14 cellular contexts compared by ENCODE assay signal in genomic region chr15:77830041-77830440, GRCh38.
DNase-seq lines count a peak whose midpoint lies in the region; ATAC-seq, FAIRE-seq and TF ChIP-seq lines count a peak whose summit lies in the region.
"Had no signal": no experiment of that assay in that cellular context is flagged by ENCODE, and none has a peak within 500 bp of the region (broad histone marks: within the 10 kb centered on the region; RNA-seq: fewer than 3 reads in every experiment).

No MANE protein-coding gene starts in this region.

- no peaks in the 10 kb centered on the region for H3K79me2 ChIP-seq in GM12878 (ENCODE audit: control insufficient read depth, insufficient read depth, low read length)

- dilution Hi-C loops in IMR-90 (cut with HindIII; ENCODE audit: low sequenced_read_pairs, unreplicated experiment), result no loop called here

- H3K9me3 Mint-ChIP-seq in CD8-positive, alpha-beta T cell, result no peaks in the 10 kb centered on the region
- H3K9me3 Mint-ChIP-seq: activated naive CD4-positive, alpha-beta T cell treated with anti-CD3 and anti-CD28 coated beads, Interleukin-2, amount 50 U/mL, for 24 hours; CD4-positive, CD25-positive, alpha-beta regulatory T cell had no signal

- no peak overlapping the region for H2BK15ac ChIP-seq in IMR-90 (ENCODE audit: low read depth, low read length)

- no peaks in the 10 kb centered on the region for H3K9me3 ChIP-seq in IMR-90 (ENCODE audit: control insufficient read depth, insufficient read depth, low read length)
- H3K9me3 ChIP-seq in GM12878 (replicated peaks; ENCODE audit: control insufficient read depth, insufficient read depth, low read length), result no peaks in the 10 kb centered on the region
- H3K9me3 ChIP-seq in left lung, result no peaks in the 10 kb centered on the region
- H3K9me3 ChIP-seq in CD8-positive, alpha-beta T cell (ENCODE audit: low read length), result no peaks in the 10 kb centered on the region
- H3K9me3 ChIP-seq: sigmoid colon had no signal

- H3K4me1 Mint-ChIP-seq in CD8-positive, alpha-beta T cell (ENCODE audit: low read depth), result no peaks in the 10 kb centered on the region
- H3K4me1 Mint-ChIP-seq: activated naive CD4-positive, alpha-beta T cell treated with anti-CD3 and anti-CD28 coated beads, Interleukin-2, amount 50 U/mL, for 24 hours; CD4-positive, CD25-positive, alpha-beta regulatory T cell had no signal

- no peak for TF ChIP-seq CTCF in IMR-90 (conservative IDR thresholded peaks at IDR 0.05; ENCODE audit: low read depth, low read length)
- TF ChIP-seq CTCF in GM12878 (IDR thresholded peaks at IDR 0.05 in 2 of 3, conservative IDR thresholded peaks at IDR 0.05 in 1 of 3; ENCODE audit: control insufficient read depth in 2 of 3, extremely low read depth in 1 of 3, insufficient read depth in 1 of 3, low read depth in 3 of 3, low read length in 3 of 3), result no peak
- TF ChIP-seq CTCF in left lung (IDR thresholded peaks at IDR 0.05), result no peak
- no peak for TF ChIP-seq CTCF in CD8-positive, alpha-beta T cell (IDR thresholded peaks at IDR 0.05)

- CTCF ChIA-PET in IMR-90 (lab: Yijun Ruan, JAX) (interaction anchor here (1.0 kb wide), 1 partner anchor 9 kb away, joined by 3 read pairs; no protein-coding TSS in a partner anchor), GM12878 (lab: Yijun Ruan, JAX) (interaction anchor here (0.6 to 1.5 kb wide), 2 partner anchors 9 to 45 kb away, joined by 3 to 4 read pairs; no protein-coding TSS in a partner anchor)
- CTCF ChIA-PET in CD8-positive, alpha-beta T cell (lab: Charles Lee), result no interaction called here

- no peaks in the 10 kb centered on the region for H3K79me1 ChIP-seq in IMR-90 (ENCODE audit: low read depth in 1 of 2, low read length in 2 of 2)

- H4K91ac ChIP-seq in IMR-90 (ENCODE audit: insufficient read depth, low read depth, low read length), result no peak overlapping the region

- no peaks in the 10 kb centered on the region; the same call in 1 of the 2 replicates for H3K9me1 ChIP-seq in IMR-90 (ENCODE audit: insufficient read depth, low read length)

- H3K18ac ChIP-seq in IMR-90 (ENCODE audit: low read depth, low read length), result no peak overlapping the region

- peaks cover 46% of the 10 kb centered on the region for H3K27me3 ChIP-seq in IMR-90 (ENCODE audit: control insufficient read depth, insufficient read depth, low read length)
- H3K27me3 ChIP-seq in GM12878 (replicated peaks in 1 of 2; ENCODE audit: control insufficient read depth in 2 of 2, insufficient read depth in 2 of 2, low read length in 1 of 2), result no peaks in the 10 kb centered on the region; a peak in 2 of 4 replicates
- peaks cover 0 to under 1% of the 10 kb centered on the region in 2 donors for H3K27me3 ChIP-seq in left lung
- no peaks in the 10 kb centered on the region for H3K27me3 ChIP-seq in CD8-positive, alpha-beta T cell (ENCODE audit: insufficient read depth, low read length)
- H3K27me3 ChIP-seq: sigmoid colon had no signal

- H3K14ac ChIP-seq in IMR-90 (replicated peaks; ENCODE audit: low read depth, low read length), result no peak overlapping the region

- no peak for TF ChIP-seq EP300 in GM12878 (IDR thresholded peaks at IDR 0.05; ENCODE audit: borderline replicate concordance in 1 of 2, control insufficient read depth in 1 of 2, low read depth in 2 of 2, low read length in 2 of 2)

- H3K4me3 ChIP-seq in IMR-90 (ENCODE audit: insufficient read depth, low read depth, low read length) (no peak overlapping the region), GM12878 (no peak overlapping the region), left lung (no peak overlapping the region)
- no peak overlapping the region for H3K4me3 ChIP-seq in CD8-positive, alpha-beta T cell (ENCODE audit: low read depth, low read length)
- H3K4me3 ChIP-seq: sigmoid colon had no signal

- no peak for FAIRE-seq in GM12878 (lab: Jason Lieb, UNC)

- no peak overlapping the region for H4K5ac ChIP-seq in IMR-90 (ENCODE audit: low read depth, low read length)

- BruUV-seq in IMR-90 (replicated peaks; lab: Mats Ljungman, UMichigan) (no TSS peak), GM12878 (replicated peaks; lab: Mats Ljungman, UMichigan) (no TSS peak)

- DNase-seq in COLO829 (ENCODE audit: low spot score) (peak; percentile 22), IMR-90 (peak; percentile 62), GM12878 (ENCODE audit: low read depth, low spot score) (no peak), left lung (no peak), DMS53 treated with DMSO at 0.1 percent for 48 hours (lab: John Stamatoyannopoulos, UW; ENCODE audit: unreplicated experiment) (no peak), epidermal melanocyte (ENCODE audit: insufficient read length, low spot score) (no peak)
- DNase-seq in CD8-positive, alpha-beta T cell, result no peak
- no peak for DNase-seq in NK-92 treated with Interleukin-12 subunit alpha and Interleukin-12 subunit beta, amount 100 ng/mL, for 24 hours (lab: John Stamatoyannopoulos, UW)
- DNase-seq: activated CD4-positive, alpha-beta T cell treated with anti-CD3 and anti-CD28 coated beads, Interleukin-2, amount 50 U/mL, for 1 hour; CD4-positive, CD25-positive, alpha-beta regulatory T cell; NCI-H1436; NCI-H526 treated with DMSO at 0.1 percent for 48 hours; sigmoid colon had no signal

- no peak overlapping the region for H2AK9ac ChIP-seq in IMR-90 (replicated peaks; ENCODE audit: low read depth, low read length, poor library complexity)

- no peak overlapping the region for H3K56ac ChIP-seq in IMR-90 (ENCODE audit: extremely low read depth, insufficient read depth, low read length)

- RAD21 ChIA-PET in GM12878 (lab: Charles Lee; ENCODE audit: unreplicated experiment), result no interaction called here

- no peaks in the 10 kb centered on the region for H3K4me1 ChIP-seq in IMR-90 (ENCODE audit: control insufficient read depth, insufficient read depth, low read length)
- H3K4me1 ChIP-seq in GM12878 (ENCODE audit: control insufficient read depth, insufficient read depth, low read length), result no peaks in the 10 kb centered on the region
- no peaks in the 10 kb centered on the region for H3K4me1 ChIP-seq in left lung
- H3K4me1 ChIP-seq in CD8-positive, alpha-beta T cell (ENCODE audit: insufficient read depth, low read length), result no peaks in the 10 kb centered on the region
- H3K4me1 ChIP-seq: sigmoid colon had no signal

- no peak overlapping the region for H2AK5ac ChIP-seq in IMR-90 (ENCODE audit: low read depth, low read length)

- H2BK5ac ChIP-seq in IMR-90 (ENCODE audit: low read depth, low read length, poor library complexity, severe bottlenecking), result no peak overlapping the region

- H3K4me2 ChIP-seq in IMR-90 (ENCODE audit: low read depth, low read length) (no peak overlapping the region), GM12878 (ENCODE audit: control insufficient read depth, insufficient read depth) (no peak overlapping the region)

- TF ChIP-seq RAD21 in IMR-90 (IDR thresholded peaks at IDR 0.05; ENCODE audit: low read length) (no peak), GM12878 (IDR thresholded peaks at IDR 0.05; ENCODE audit: insufficient read depth, low read depth, low read length) (no peak)

- no peaks in the 10 kb centered on the region for H3K36me3 ChIP-seq in IMR-90 (ENCODE audit: control insufficient read depth, insufficient read depth, low read length)
- H3K36me3 ChIP-seq in GM12878 (ENCODE audit: control insufficient read depth in 2 of 2, insufficient read depth in 2 of 2, low read length in 1 of 2), result no peaks in the 10 kb centered on the region
- no peaks in the 10 kb centered on the region for H3K36me3 ChIP-seq in left lung
- H3K36me3 ChIP-seq in CD8-positive, alpha-beta T cell (ENCODE audit: insufficient read depth, low read length), result no peaks in the 10 kb centered on the region
- H3K36me3 ChIP-seq: sigmoid colon had no signal

- H3K27me3 Mint-ChIP-seq in CD8-positive, alpha-beta T cell (ENCODE audit: low read depth), result peaks cover 9% of the 10 kb centered on the region
- H3K27me3 Mint-ChIP-seq: CD4-positive, CD25-positive, alpha-beta regulatory T cell had no signal

- H3K4ac ChIP-seq in IMR-90 (ENCODE audit: low read depth, low read length), result no peak overlapping the region

- POLR2A ChIA-PET in IMR-90 (lab: Charles Lee; ENCODE audit: unreplicated experiment) (no interaction called here), GM12878 (lab: Charles Lee) (no interaction called here)
- POLR2A ChIA-PET in CD8-positive, alpha-beta T cell (lab: Charles Lee), result no interaction called here

- in situ Hi-C loops in IMR-90 (cut with MboI; ENCODE audit: low sequenced_read_pairs), result no loop called here
- in situ Hi-C loops in GM12878 (cut with MboI), result no loop called here

- H2BK20ac ChIP-seq in IMR-90 (ENCODE audit: low read depth, low read length), result no peak overlapping the region

- intact Hi-C loops in IMR-90 (cut with micrococcal nuclease) (no loop called here), GM12878 (cut with micrococcal nuclease; ENCODE audit: unreplicated experiment) (no loop called here), left lung (cut with DNase I) (no loop called here)
- intact Hi-C loops in CD8-positive, alpha-beta T cell (cut with DNase I, micrococcal nuclease), result no loop called here

- H4K20me1 ChIP-seq in IMR-90 (ENCODE audit: insufficient read depth, low read length) (0 out of 2 replicates have a peak, but pooled peaks cover 3% of the 10 kb centered on the region), GM12878 (ENCODE audit: control insufficient read depth, insufficient read depth) (no peaks in the 10 kb centered on the region)

- no peak overlapping the region for H3K23ac ChIP-seq in IMR-90 (ENCODE audit: low read depth, low read length)

- SMC1A ChIA-PET in GM12878 (lab: Charles Lee; ENCODE audit: uncharacterized antibody, unreplicated experiment), result interaction anchor here (1.4 kb wide), 1 partner anchor 9 kb away, joined by 4 read pairs; no protein-coding TSS in a partner anchor

- H3K4me3 Mint-ChIP-seq in CD8-positive, alpha-beta T cell, result no peak overlapping the region
- H3K4me3 Mint-ChIP-seq: activated naive CD4-positive, alpha-beta T cell treated with anti-CD3 and anti-CD28 coated beads, Interleukin-2, amount 50 U/mL, for 24 hours; CD4-positive, CD25-positive, alpha-beta regulatory T cell had no signal

- H2AFZ ChIP-seq in IMR-90 (replicated peaks; ENCODE audit: low read length, poor library complexity) (peak overlapping the region; percentile 39), GM12878 (ENCODE audit: control insufficient read depth, low read depth, low read length) (no peak overlapping the region)

- H3K27ac ChIP-seq in IMR-90 (ENCODE audit: insufficient read depth, low read length), result no peak overlapping the region
- no peak overlapping the region for H3K27ac ChIP-seq in GM12878 (ENCODE audit: control insufficient read depth, insufficient read depth)
- no peak overlapping the region for H3K27ac ChIP-seq in left lung
- no peak overlapping the region for H3K27ac ChIP-seq in CD8-positive, alpha-beta T cell (ENCODE audit: low read depth, low read length)
- H3K27ac ChIP-seq: sigmoid colon had no signal

- WGBS in IMR-90 (ENCODE audit: extremely low coverage in 2 of 2, insufficient read length in 1 of 2), 2 experiments, result no CpG with 5 or more reads among the region's 5 CpGs
- 9% methylated on average over 5 of the region's 5 CpGs for WGBS in GM12878 (ENCODE audit: insufficient coverage, insufficient replicate concordance, low lambda C conversion rate, missing lambda C conversion rate)

- no peak overlapping the region for H4K8ac ChIP-seq in IMR-90 (ENCODE audit: low read depth in 2 of 2, low read length in 2 of 2)

- no peak overlapping the region for H2BK120ac ChIP-seq in IMR-90 (ENCODE audit: low read depth, low read length)

- no peaks in the 10 kb centered on the region for H3K36me3 Mint-ChIP-seq in CD8-positive, alpha-beta T cell
- H3K36me3 Mint-ChIP-seq: activated naive CD4-positive, alpha-beta T cell treated with anti-CD3 and anti-CD28 coated beads, Interleukin-2, amount 50 U/mL, for 24 hours; CD4-positive, CD25-positive, alpha-beta regulatory T cell had no signal

- H3K27ac Mint-ChIP-seq in CD8-positive, alpha-beta T cell, result no peak overlapping the region
- H3K27ac Mint-ChIP-seq: activated naive CD4-positive, alpha-beta T cell treated with anti-CD3 and anti-CD28 coated beads, Interleukin-2, amount 50 U/mL, for 24 hours had no signal

- TF ChIP-seq POLR2A in IMR-90 (IDR thresholded peaks at IDR 0.05; ENCODE audit: low read depth, low read length), result no peak
- no peak for TF ChIP-seq POLR2A in GM12878 (IDR thresholded peaks at IDR 0.05; ENCODE audit: low read depth, low read length)

- H3K9ac ChIP-seq in IMR-90 (ENCODE audit: low read depth, low read length), result no peak overlapping the region
- H3K9ac ChIP-seq in GM12878 (ENCODE audit: control insufficient read depth, insufficient read depth, low read length), result no peak overlapping the region

- ATAC-seq in IMR-90 (ENCODE audit: low read depth) (no peak), GM12878 (no peak), left lung (peak; percentile 18)
- no peak for ATAC-seq in CD8-positive, alpha-beta T cell

Comparison
In these comparisons a context has a peak if more than half of its experiments do, and no peak if none do; other contexts are left out.
1. DNase-seq: peak in COLO829 (single experiment) and IMR-90 (single experiment); none in GM12878 (single experiment), left lung (0 of 2), DMS53 treated with DMSO at 0.1 percent for 48 hours (single experiment), epidermal melanocyte (single experiment), CD8-positive, alpha-beta T cell (0 of 7) and NK-92 treated with Interleukin-12 subunit alpha and Interleukin-12 subunit beta, amount 100 ng/mL, for 24 hours (single experiment).